8 cellular contexts compared by ENCODE assay signal in genomic region chr10:84139126-84140035, GRCh38. TPM values are rescaled to one million over a fixed set of nuclear protein-coding genes. Genes with fewer than 3 reads are reported as not detected.
DNase-seq lines count a peak whose midpoint lies in the region; ATAC-seq, FAIRE-seq and TF ChIP-seq lines count a peak whose summit lies in the region.

GHITM (plus strand) TSS chr10:84139509; CDS start chr10:84141501, 1,992 bp downstream.

- H3K27me3 ChIP-seq in HepG2 (ENCODE audit: control insufficient read depth in 1 of 2, insufficient read depth in 2 of 2, low read length in 2 of 2), result no peaks in the 10 kb centered on the region; a peak in 1 of 5 replicates

- peaks cover 4 to 20% of the 10 kb centered on the region in 2 experiments; a peak in 4 of 5 replicates for H3K36me3 ChIP-seq in HepG2 (replicated peaks in 1 of 2; ENCODE audit: control insufficient read depth in 1 of 2, insufficient read depth in 2 of 2, low read length in 2 of 2)

- CTCF ChIA-PET in HepG2 (lab: Yijun Ruan, JAX; ENCODE audit: low intra/inter-chr PET ratio, low total read pairs), result no interaction called here

- peak; percentile 49; the same call in 1 of the 2 replicates for TF ChIP-seq RAD21 in HepG2 (CRISPR knock-in tag; IDR thresholded peaks at IDR 0.05)

- FAIRE-seq in HepG2 (lab: Jason Lieb, UNC), result peak; percentile 95

- TF ChIP-seq CTCF in C4-2B (conservative IDR thresholded peaks at IDR 0.05), result peak; percentile 23
- TF ChIP-seq CTCF in HepG2 (CRISPR knock-in tag; IDR thresholded peaks at IDR 0.05), result peak; percentile 37; the same call in 1 of the 2 replicates

- H3K4me2 ChIP-seq in HepG2 (ENCODE audit: low read depth, low read length), result peak within 1 kb of the TSS; percentile 86

- intact Hi-C loops in HepG2 (cut with micrococcal nuclease; ENCODE audit: unreplicated experiment), result loop anchor here (10.0 kb wide), 1 partner anchor 395 kb away; no protein-coding TSS in a partner anchor

- TF ChIP-seq EP300 in HepG2 (IDR thresholded peaks at IDR 0.05; ENCODE audit: low read depth in 2 of 2, low read length in 2 of 2) (0 out of 4 replicates have a peak, but pooled peaks of 1 of the 2 experiments have one; percentile 41), HepG2 (CRISPR knock-in tag; IDR thresholded peaks at IDR 0.05; ENCODE audit: borderline replicate concordance) (no peak)

- DNase-seq in NCI-H748 treated with DMSO at 0.1 percent for 48 hours (lab: John Stamatoyannopoulos, UW), result peak; percentile 92
- peak; percentile 100 for DNase-seq in activated CD4-positive, alpha-beta T cell treated with anti-CD3 and anti-CD28 coated beads, Interleukin-2, amount 50 U/mL, for 4 hours
- DNase-seq in dermis blood vessel endothelial cell, result peak; percentile 99
- peak; percentile 96 for DNase-seq in HepG2 (ENCODE audit: low spot score)
- peak; percentile 99 for DNase-seq in stimulated activated CD4-positive, alpha-beta T cell treated with anti-CD3 and anti-CD28 coated beads, Interleukin-4, amount 100 ng/mL, for 24 hours

- no peaks in the 10 kb centered on the region for H4K20me1 ChIP-seq in HepG2 (ENCODE audit: insufficient read depth, low read length)

- H3K4me1 ChIP-seq in HepG2 (ENCODE audit: insufficient read depth, low read length), result peaks cover 38% of the 10 kb centered on the region

- POLR2A ChIA-PET in HepG2 (lab: Yijun Ruan, JAX), result interaction anchor here (0.7 to 2.0 kb wide), 8 partner anchors 9 to 401 kb away, joined by 3 to 8 read pairs (median 3); partner anchors contain the start of gene CCSER2

- peak within 1 kb of the TSS; percentile 89 for H3K27ac ChIP-seq in C4-2B
- H3K27ac ChIP-seq in HepG2 (ENCODE audit: extremely low read length, insufficient read depth, low read length), result peak within 1 kb of the TSS; percentile 85

- H2AFZ ChIP-seq in HepG2 (ENCODE audit: low read length), result peak within 1 kb of the TSS; percentile 99

- in situ Hi-C loops in HepG2 (cut with HindIII; ENCODE audit: extremely low pct_ligation_motif_present, low pct_unique_long_range_greater_than_20kb), result no loop called here

- no peaks in the 10 kb centered on the region for H3K9me3 ChIP-seq in HepG2 (ENCODE audit: low read length)

- no TSS peak for BruUV-seq in HepG2 (replicated peaks; lab: Mats Ljungman, UMichigan)

- ATAC-seq in GM19351 (IDR thresholded peaks at IDR 0.05; ENCODE audit: unreplicated experiment) (peak; percentile 98), HG03558 (IDR thresholded peaks at IDR 0.05; ENCODE audit: extremely low read depth, unreplicated experiment) (peak; percentile 98), HepG2 (peak; percentile 93)

- 3% methylated on average over 29 of the region's 61 CpGs for WGBS in HepG2 (ENCODE audit: low lambda C conversion rate)

- peak; percentile 79 to 84 for TF ChIP-seq POLR2A in HepG2 (IDR thresholded peaks at IDR 0.05; ENCODE audit: insufficient read depth in 1 of 2, low read depth in 2 of 2, low read length in 2 of 2)

- H3K9ac ChIP-seq in HepG2 (ENCODE audit: insufficient read depth, low read depth, low read length), result peak within 1 kb of the TSS; percentile 94

- peak within 1 kb of the TSS; percentile 77 to 96 (median 87) for H3K4me3 ChIP-seq in HepG2 (replicated peaks in 1 of 3; ENCODE audit: insufficient read depth in 1 of 3, low read depth in 2 of 3, low read length in 3 of 3)

- H3K79me2 ChIP-seq in HepG2 (ENCODE audit: insufficient read depth, low read length), result peaks cover 26% of the 10 kb centered on the region

TF ChIP-seq in HepG2, 621 proteins besides CTCF, POLR2A, EP300 and RAD21 (continues in another document):
- TF ChIP-seq ZNF672 (CRISPR knock-in tag; IDR thresholded peaks at IDR 0.05), result 0 out of 2 replicates have a peak, but pooled peaks have one; percentile 70
- TF ChIP-seq PPARG (CRISPR knock-in tag; conservative IDR thresholded peaks at IDR 0.05), result no peak
- TF ChIP-seq, protein P1, sequence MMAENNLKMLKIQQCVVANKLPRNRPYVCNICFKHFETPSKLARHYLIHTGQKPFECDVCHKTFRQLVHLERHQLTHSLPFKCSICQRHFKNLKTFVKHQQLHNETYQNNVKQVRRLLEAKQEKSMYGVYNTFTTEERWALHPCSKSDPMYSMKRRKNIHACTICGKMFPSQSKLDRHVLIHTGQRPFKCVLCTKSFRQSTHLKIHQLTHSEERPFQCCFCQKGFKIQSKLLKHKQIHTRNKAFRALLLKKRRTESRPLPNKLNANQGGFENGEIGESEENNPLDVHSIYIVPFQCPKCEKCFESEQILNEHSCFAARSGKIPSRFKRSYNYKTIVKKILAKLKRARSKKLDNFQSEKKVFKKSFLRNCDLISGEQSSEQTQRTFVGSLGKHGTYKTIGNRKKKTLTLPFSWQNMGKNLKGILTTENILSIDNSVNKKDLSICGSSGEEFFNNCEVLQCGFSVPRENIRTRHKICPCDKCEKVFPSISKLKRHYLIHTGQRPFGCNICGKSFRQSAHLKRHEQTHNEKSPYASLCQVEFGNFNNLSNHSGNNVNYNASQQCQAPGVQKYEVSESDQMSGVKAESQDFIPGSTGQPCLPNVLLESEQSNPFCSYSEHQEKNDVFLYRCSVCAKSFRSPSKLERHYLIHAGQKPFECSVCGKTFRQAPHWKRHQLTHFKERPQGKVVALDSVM (CRISPR knock-in tag; IDR thresholded peaks at IDR 0.05), result no peak
- peak; percentile 33; the same call in 1 of the 2 replicates for TF ChIP-seq SNAPC2 (CRISPR knock-in tag; IDR thresholded peaks at IDR 0.05)
- TF ChIP-seq, protein P2, sequence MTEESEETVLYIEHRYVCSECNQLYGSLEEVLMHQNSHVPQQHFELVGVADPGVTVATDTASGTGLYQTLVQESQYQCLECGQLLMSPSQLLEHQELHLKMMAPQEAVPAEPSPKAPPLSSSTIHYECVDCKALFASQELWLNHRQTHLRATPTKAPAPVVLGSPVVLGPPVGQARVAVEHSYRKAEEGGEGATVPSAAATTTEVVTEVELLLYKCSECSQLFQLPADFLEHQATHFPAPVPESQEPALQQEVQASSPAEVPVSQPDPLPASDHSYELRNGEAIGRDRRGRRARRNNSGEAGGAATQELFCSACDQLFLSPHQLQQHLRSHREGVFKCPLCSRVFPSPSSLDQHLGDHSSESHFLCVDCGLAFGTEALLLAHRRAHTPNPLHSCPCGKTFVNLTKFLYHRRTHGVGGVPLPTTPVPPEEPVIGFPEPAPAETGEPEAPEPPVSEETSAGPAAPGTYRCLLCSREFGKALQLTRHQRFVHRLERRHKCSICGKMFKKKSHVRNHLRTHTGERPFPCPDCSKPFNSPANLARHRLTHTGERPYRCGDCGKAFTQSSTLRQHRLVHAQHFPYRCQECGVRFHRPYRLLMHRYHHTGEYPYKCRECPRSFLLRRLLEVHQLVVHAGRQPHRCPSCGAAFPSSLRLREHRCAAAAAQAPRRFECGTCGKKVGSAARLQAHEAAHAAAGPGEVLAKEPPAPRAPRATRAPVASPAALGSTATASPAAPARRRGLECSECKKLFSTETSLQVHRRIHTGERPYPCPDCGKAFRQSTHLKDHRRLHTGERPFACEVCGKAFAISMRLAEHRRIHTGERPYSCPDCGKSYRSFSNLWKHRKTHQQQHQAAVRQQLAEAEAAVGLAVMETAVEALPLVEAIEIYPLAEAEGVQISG (CRISPR knock-in tag; IDR thresholded peaks at IDR 0.05), result peak; percentile 92
- TF ChIP-seq NCOA1 (CRISPR knock-in tag; IDR thresholded peaks at IDR 0.05), result no peak
- TF ChIP-seq HDAC2 (CRISPR knock-in tag; IDR thresholded peaks at IDR 0.05), result peak; percentile 52; the same call in 1 of the 2 replicates
- TF ChIP-seq, protein P3, sequence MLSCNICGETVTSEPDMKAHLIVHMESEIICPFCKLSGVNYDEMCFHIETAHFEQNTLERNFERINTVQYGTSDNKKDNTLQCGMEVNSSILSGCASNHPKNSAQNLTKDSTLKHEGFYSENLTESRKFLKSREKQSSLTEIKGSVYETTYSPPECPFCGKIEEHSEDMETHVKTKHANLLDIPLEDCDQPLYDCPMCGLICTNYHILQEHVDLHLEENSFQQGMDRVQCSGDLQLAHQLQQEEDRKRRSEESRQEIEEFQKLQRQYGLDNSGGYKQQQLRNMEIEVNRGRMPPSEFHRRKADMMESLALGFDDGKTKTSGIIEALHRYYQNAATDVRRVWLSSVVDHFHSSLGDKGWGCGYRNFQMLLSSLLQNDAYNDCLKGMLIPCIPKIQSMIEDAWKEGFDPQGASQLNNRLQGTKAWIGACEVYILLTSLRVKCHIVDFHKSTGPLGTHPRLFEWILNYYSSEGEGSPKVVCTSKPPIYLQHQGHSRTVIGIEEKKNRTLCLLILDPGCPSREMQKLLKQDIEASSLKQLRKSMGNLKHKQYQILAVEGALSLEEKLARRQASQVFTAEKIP (CRISPR knock-in tag; IDR thresholded peaks at IDR 0.05; ENCODE audit: borderline replicate concordance), result no peak

RNA-seq across cellular contexts. Expression of gene GHITM, which starts in this region (rescaled TPM):
- total RNA-seq in dermis blood vessel endothelial cell (192 and 193 TPM in 2 replicates), HepG2 (2016; rRNA removed; fragmentation: Illumina TruSeq; extraction: Trizol) (212 and 345 TPM in 2 replicates)
- 30.2 and 31.6 TPM in 2 replicates for total RNA-seq in HepG2 (2016; cell fraction: cytosol; rRNA removed; fragmentation: Illumina TruSeq; extraction: Trizol; ENCODE audit: low read depth)
- total RNA-seq in HepG2 (2016; cell fraction: insoluble cytoplasmic fraction; rRNA removed; fragmentation: Illumina TruSeq; extraction: Trizol), result 217 and 359 TPM in 2 replicates
- 71.3 and 73.2 TPM in 2 replicates for total RNA-seq in HepG2 (2016; cell fraction: membrane; rRNA removed; fragmentation: Illumina TruSeq; extraction: Trizol)
- 76.0 and 76.6 TPM in 2 replicates for total RNA-seq in HepG2 (2016; cell fraction: nucleus; rRNA removed; fragmentation: Illumina TruSeq; extraction: Trizol)
- 145 and 163 TPM in 2 replicates for polyA plus RNA-seq in HepG2 (2011; rRNA removed)
- polyA plus RNA-seq in HepG2 (2011; cell fraction: cytosol; rRNA removed), result 120 and 156 TPM in 2 replicates
- polyA plus RNA-seq in HepG2 (2011; cell fraction: nucleus; rRNA removed), result 20.6 and 30.6 TPM in 2 replicates
- polyA plus RNA-seq in HepG2 (2012), result 147 and 173 TPM in 2 replicates
- polyA plus RNA-seq in HepG2 (2016; cell fraction: cytosol; fragmentation: Illumina TruSeq; extraction: Trizol; ENCODE audit: low read depth), result 26.7 and 30.1 TPM in 2 replicates
- polyA plus RNA-seq in HepG2 (2016; cell fraction: insoluble cytoplasmic fraction; fragmentation: Illumina TruSeq; extraction: Trizol; ENCODE audit: low read depth), result 287 and 340 TPM in 2 replicates
- polyA plus RNA-seq in HepG2 (2016; cell fraction: membrane; fragmentation: Illumina TruSeq; extraction: Trizol; ENCODE audit: low read depth), result 47.9 and 49.3 TPM in 2 replicates
- polyA plus RNA-seq in HepG2 (2016; cell fraction: nucleus; fragmentation: Illumina TruSeq; extraction: Trizol; ENCODE audit: insufficient read depth, low read depth), result 94.0 TPM in 2 replicates
- polyA minus RNA-seq in HepG2 (2011; rRNA and poly(A)+ RNA removed; ENCODE audit: low replicate concordance), result 155 and 222 TPM in 2 replicates
- 64.6 and 69.6 TPM in 2 replicates for polyA minus RNA-seq in HepG2 (2011; cell fraction: cytosol; rRNA and poly(A)+ RNA removed)
- polyA minus RNA-seq in HepG2 (2011; cell fraction: nucleus; rRNA and poly(A)+ RNA removed), result 31.3 and 40.3 TPM in 2 replicates

Comparison
In these comparisons a context has a peak if more than half of its experiments do, and no peak if none do; other contexts are left out.
1. Peak in every context shown above with its lines: DNase-seq, ATAC-seq, H3K4me3 ChIP-seq and H3K27ac ChIP-seq.